ENCODE assay signal across 11 cellular contexts in genomic region chr4:70531981-70532380, GRCh38. TPM values are rescaled to one million over a fixed set of nuclear protein-coding genes. Genes with fewer than 3 reads are reported as not detected.
DNase-seq lines count a peak whose midpoint lies in the region; ATAC-seq and TF ChIP-seq lines count a peak whose summit lies in the region.
"Had no signal": no experiment of that assay in that cellular context is flagged by ENCODE, and none has a peak within 500 bp of the region (broad histone marks: within the 10 kb centered on the region; RNA-seq: fewer than 3 reads in every experiment).

No MANE protein-coding gene starts in this region.

- no peaks in the 10 kb centered on the region for H3K36me3 Mint-ChIP-seq in HFFc6 (ENCODE audit: low read depth)
- no peaks in the 10 kb centered on the region for H3K36me3 Mint-ChIP-seq in activated CD4-positive, alpha-beta T cell treated with anti-CD3 and anti-CD28 coated beads for 36 hours (ENCODE audit: low read depth)
- H3K36me3 Mint-ChIP-seq: naive B cell had no signal

- WGBS in iPS DF 6.9 (ENCODE audit: insufficient coverage, insufficient read length): no CpG with 5 or more reads among the region's 2 CpGs

- no peak overlapping the region for H3K27ac Mint-ChIP-seq in HFFc6
- no peak overlapping the region for H3K27ac Mint-ChIP-seq in activated CD4-positive, alpha-beta T cell treated with anti-CD3 and anti-CD28 coated beads for 36 hours
- H3K27ac Mint-ChIP-seq: naive B cell had no signal

- DNase-seq in HFFc6 (no peak), iPS DF 6.9 (ENCODE audit: low read depth, low spot score) (peak; percentile 4), left lobe of liver (ENCODE audit: low spot score) (no peak), NCI-H1694 (lab: John Stamatoyannopoulos, UW) (no peak), pons (ENCODE audit: low spot score) (no peak)
- DNase-seq in Jurkat, Clone E6-1 (ENCODE audit: low read depth, low spot score): peak; percentile 18
- no peak for DNase-seq in activated CD4-positive, alpha-beta T cell treated with anti-CD3 and anti-CD28 coated beads for 36 hours
- DNase-seq: naive B cell had no signal

- no peaks in the 10 kb centered on the region for H3K4me1 Mint-ChIP-seq in HFFc6 (ENCODE audit: low read depth)
- no peaks in the 10 kb centered on the region for H3K4me1 Mint-ChIP-seq in activated CD4-positive, alpha-beta T cell treated with anti-CD3 and anti-CD28 coated beads for 36 hours
- H3K4me1 Mint-ChIP-seq: naive B cell had no signal

- H3K27me3 Mint-ChIP-seq in HFFc6 (ENCODE audit: insufficient read depth): no peaks in the 10 kb centered on the region; the same call in 1 of the 2 replicates
- peaks cover 12% of the 10 kb centered on the region for H3K27me3 Mint-ChIP-seq in activated CD4-positive, alpha-beta T cell treated with anti-CD3 and anti-CD28 coated beads for 36 hours

- H3K9me3 ChIP-seq in iPS DF 6.9 (ENCODE audit: control insufficient read depth, insufficient read depth, low read length): no peaks in the 10 kb centered on the region
- H3K9me3 ChIP-seq: gastroesophageal sphincter had no signal

- POLR2A ChIA-PET in activated CD4-positive, alpha-beta T cell treated with anti-CD3 and anti-CD28 coated beads for 36 hours (lab: Charles Lee): no interaction called here

- TF ChIP-seq CTCF in HFFc6 (IDR thresholded peaks at IDR 0.05): peak; percentile 41

- H3K4me3 Mint-ChIP-seq in HFFc6: no peak overlapping the region
- H3K4me3 Mint-ChIP-seq in activated CD4-positive, alpha-beta T cell treated with anti-CD3 and anti-CD28 coated beads for 36 hours: no peak overlapping the region
- H3K4me3 Mint-ChIP-seq: naive B cell had no signal

- no peaks in the 10 kb centered on the region for H3K36me3 ChIP-seq in iPS DF 6.9 (ENCODE audit: control insufficient read depth, insufficient read depth, low read length)
- H3K36me3 ChIP-seq: gastroesophageal sphincter had no signal

- H3K4me3 ChIP-seq in Jurkat, Clone E6-1 (ENCODE audit: low read length): no peak overlapping the region
- H3K4me3 ChIP-seq in iPS DF 6.9 (ENCODE audit: low read length): no peak overlapping the region
- H3K4me3 ChIP-seq: gastroesophageal sphincter had no signal

- no peak overlapping the region for H3K27ac ChIP-seq in iPS DF 6.9 (ENCODE audit: low read length)
- H3K27ac ChIP-seq: gastroesophageal sphincter had no signal

- intact Hi-C loops in activated CD4-positive, alpha-beta T cell treated with anti-CD3 and anti-CD28 coated beads for 36 hours (cut with DNase I, micrococcal nuclease): no loop called here

- no peaks in the 10 kb centered on the region for H3K9me3 Mint-ChIP-seq in HFFc6
- H3K9me3 Mint-ChIP-seq in activated CD4-positive, alpha-beta T cell treated with anti-CD3 and anti-CD28 coated beads for 36 hours (ENCODE audit: low read depth): no peaks in the 10 kb centered on the region

- ATAC-seq in GM18870 (IDR thresholded peaks at IDR 0.05; ENCODE audit: unreplicated experiment) (peak; percentile 45), left lobe of liver (no peak)
- ATAC-seq in activated CD4-positive, alpha-beta T cell treated with anti-CD3 and anti-CD28 coated beads for 36 hours: no peak
- ATAC-seq: gastroesophageal sphincter had no signal

- H3K4me1 ChIP-seq in iPS DF 6.9 (ENCODE audit: control insufficient read depth, insufficient read depth, low read length): no peaks in the 10 kb centered on the region
- H3K4me1 ChIP-seq: gastroesophageal sphincter had no signal

- CTCF ChIA-PET in activated CD4-positive, alpha-beta T cell treated with anti-CD3 and anti-CD28 coated beads for 36 hours (lab: Charles Lee): interaction anchor here (0.7 kb wide), 1 partner anchor 576 kb away, joined by 3 read pairs; no protein-coding TSS in a partner anchor

- H3K27me3 ChIP-seq in iPS DF 6.9 (ENCODE audit: control insufficient read depth, insufficient read depth, low read length): no peaks in the 10 kb centered on the region

RNA-seq across cellular contexts. Expression of gene AMTN, which starts 13.6 kb away (rescaled TPM):
- not detected for total RNA-seq in HFFc6 (2021; fragmentation: NEBNext Ultra II Directional; extraction: Animal tissue kit (Norgen Biotek cat#: 25700))
- polyA plus RNA-seq in Jurkat, Clone E6-1 (2012; ENCODE audit: insufficient read depth, insufficient read length): not detected
- total RNA-seq in left lobe of liver: not detected
- total RNA-seq in activated CD4-positive, alpha-beta T cell treated with anti-CD3 and anti-CD28 coated beads for 36 hours: not detected
- polyA plus RNA-seq: adipose tissue had no signal

RNA-seq across cellular contexts. Expression of gene MUC7, which starts 60.0 kb away (rescaled TPM):
- not detected for total RNA-seq in HFFc6 (2021; fragmentation: NEBNext Ultra II Directional; extraction: Animal tissue kit (Norgen Biotek cat#: 25700))
- not detected for polyA plus RNA-seq in Jurkat, Clone E6-1 (2012; ENCODE audit: insufficient read depth, insufficient read length)
- not detected for total RNA-seq in left lobe of liver
- total RNA-seq in activated CD4-positive, alpha-beta T cell treated with anti-CD3 and anti-CD28 coated beads for 36 hours: not detected
- total RNA-seq: gastroesophageal sphincter had no signal
- polyA plus RNA-seq: adipose tissue had no signal

Comparison
In these comparisons a context has a peak if more than half of its experiments do, and no peak if none do; other contexts are left out.
1. DNase-seq: peak in Jurkat, Clone E6-1 (single experiment) and iPS DF 6.9 (single experiment); none in HFFc6 (single experiment), left lobe of liver (single experiment), NCI-H1694 (single experiment), pons (single experiment) and activated CD4-positive, alpha-beta T cell treated with anti-CD3 and anti-CD28 coated beads for 36 hours (single experiment).